ENCODE assay signal across 1 cellular context in the genomic region with DNA sequence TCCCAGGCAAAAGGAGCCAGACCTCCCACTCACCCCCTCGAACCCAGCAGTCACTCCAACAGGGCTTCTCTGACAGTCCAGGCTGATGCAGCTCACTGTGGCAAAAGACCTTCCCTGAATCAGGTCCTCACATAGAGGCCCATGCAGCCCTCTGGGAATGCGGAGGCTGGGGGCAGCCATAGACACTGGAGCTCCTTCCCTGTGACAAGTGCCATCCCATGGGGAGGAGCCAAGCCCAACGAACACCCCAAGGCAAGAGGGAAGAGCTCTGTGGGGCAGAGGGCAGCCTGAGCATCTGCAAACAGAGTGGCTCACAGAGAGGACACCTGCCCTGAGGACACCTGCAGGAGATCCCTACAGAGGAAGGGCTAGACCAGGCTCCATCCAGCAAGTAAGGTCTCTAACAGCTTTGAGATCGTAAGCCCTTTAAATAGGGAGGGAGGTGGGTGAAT.
TF ChIP-seq lines count a peak whose summit lies in the region.

A gene (plus strand): TSS at position 271 of the 452 bp plus-strand sequence.

TF ChIP-seq in H1, 55 proteins besides CTCF, POLR2A, EP300 and RAD21:
- no peak for TF ChIP-seq HDAC6 (IDR thresholded peaks at IDR 0.05; ENCODE audit: low read depth, low read length)
- no peak for TF ChIP-seq BCL11A (IDR thresholded peaks at IDR 0.05; ENCODE audit: low read depth in 2 of 2, low read length in 2 of 2)
- TF ChIP-seq, protein P1, sequence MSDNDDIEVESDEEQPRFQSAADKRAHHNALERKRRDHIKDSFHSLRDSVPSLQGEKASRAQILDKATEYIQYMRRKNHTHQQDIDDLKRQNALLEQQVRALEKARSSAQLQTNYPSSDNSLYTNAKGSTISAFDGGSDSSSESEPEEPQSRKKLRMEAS (IDR thresholded peaks at IDR 0.05), result no peak
- no peak for TF ChIP-seq KDM5A (IDR thresholded peaks at IDR 0.05; ENCODE audit: low read length)
- no peak for TF ChIP-seq JUN (IDR thresholded peaks at IDR 0.05; ENCODE audit: low read depth, low read length)
- no peak for TF ChIP-seq NANOG (IDR thresholded peaks at IDR 0.05; ENCODE audit: insufficient read depth, low read depth, low read length, poor library complexity, severe bottlenecking)
- TF ChIP-seq RFX5 (IDR thresholded peaks at IDR 0.05; ENCODE audit: borderline replicate concordance, low read depth, low read length), result no peak
- TF ChIP-seq CHD2 (IDR thresholded peaks at IDR 0.05; ENCODE audit: low read length), result no peak
- TF ChIP-seq KDM4A (IDR thresholded peaks at IDR 0.05; ENCODE audit: low read depth, low read length, severe bottlenecking), result no peak
- no peak for TF ChIP-seq GTF2F1 (IDR thresholded peaks at IDR 0.05; ENCODE audit: borderline replicate concordance, low read depth, low read length)
- TF ChIP-seq, protein P2, sequence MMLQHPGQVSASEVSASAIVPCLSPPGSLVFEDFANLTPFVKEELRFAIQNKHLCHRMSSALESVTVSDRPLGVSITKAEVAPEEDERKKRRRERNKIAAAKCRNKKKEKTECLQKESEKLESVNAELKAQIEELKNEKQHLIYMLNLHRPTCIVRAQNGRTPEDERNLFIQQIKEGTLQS (IDR thresholded peaks at IDR 0.05; ENCODE audit: insufficient read depth, low read depth, low read length), result no peak
